ENCODE assay signal across 8 cellular contexts in the genomic region with DNA sequence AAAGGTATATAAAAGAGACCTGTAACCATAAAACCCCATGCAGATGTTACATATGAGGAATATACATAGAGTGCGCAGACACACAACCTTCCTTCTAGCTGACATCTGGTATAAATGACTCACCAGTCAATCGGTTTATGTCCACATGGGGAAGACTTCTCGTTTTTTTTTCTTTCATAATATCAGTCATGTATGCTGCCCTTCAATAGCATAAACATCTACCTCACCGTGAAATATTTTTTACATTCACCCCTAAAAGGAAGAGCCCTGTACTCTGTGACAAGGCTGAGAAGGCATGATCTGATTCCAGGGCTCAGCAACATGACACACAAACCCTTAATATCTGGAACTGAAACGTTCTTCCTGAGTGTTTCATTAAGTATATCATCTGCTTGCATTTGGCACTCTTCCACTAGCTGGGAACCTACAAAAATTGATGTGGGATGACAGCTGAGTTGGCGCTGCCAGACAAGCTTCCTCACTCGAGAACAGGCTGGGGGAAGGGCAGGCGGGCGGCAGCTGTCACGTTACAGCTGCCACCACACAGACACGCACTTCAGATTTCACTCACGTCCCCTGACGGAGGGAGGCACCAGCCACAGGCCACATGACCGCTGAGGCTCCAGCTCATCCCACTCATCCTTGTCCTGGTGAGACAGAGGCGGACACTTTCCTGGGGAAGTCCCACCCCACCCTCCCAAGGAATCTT.
DNase-seq lines count a peak whose midpoint lies in the region; ATAC-seq and TF ChIP-seq lines count a peak whose summit lies in the region.

No MANE protein-coding gene starts in this region.

- H3K9me3 ChIP-seq in Caco-2, result no peaks in the 10 kb centered on the region
- H3K9me3 ChIP-seq in left lung, result no peaks in the 10 kb centered on the region

- H3K36me3 ChIP-seq in Caco-2 (ENCODE audit: control insufficient read depth, insufficient read depth, low read length) (no peaks in the 10 kb centered on the region), brain microvascular endothelial cell (replicated peaks) (peaks cover 3% of the 10 kb centered on the region), left lung (no peaks in the 10 kb centered on the region)

- peaks cover 17% of the 10 kb centered on the region for H3K36me3 Mint-ChIP-seq in Caco-2 (ENCODE audit: insufficient read depth, unreplicated experiment)
- no peaks in the 10 kb centered on the region for H3K36me3 Mint-ChIP-seq in stimulated activated naive CD8-positive, alpha-beta T cell treated with anti-CD3 and anti-CD28 coated beads, Interleukin-15, Interleukin-2, amounts not matched to agents 100 ng/mL and 50 ng/mL, for 24 hours (ENCODE audit: low read depth)

- H3K9me3 Mint-ChIP-seq in Caco-2 (ENCODE audit: unreplicated experiment), result no peaks in the 10 kb centered on the region
- H3K9me3 Mint-ChIP-seq in stimulated activated naive CD8-positive, alpha-beta T cell treated with anti-CD3 and anti-CD28 coated beads, Interleukin-15, Interleukin-2, amounts not matched to agents 100 ng/mL and 50 ng/mL, for 24 hours, result no peaks in the 10 kb centered on the region

- no TSS peak for BruUV-seq in Caco-2 (replicated peaks; lab: Mats Ljungman, UMichigan)

- H3K27ac ChIP-seq in brain microvascular endothelial cell, result peak overlapping the region; percentile 74
- peak overlapping the region; percentile 67 to 77 for H3K27ac ChIP-seq in left lung

- peak overlapping the region; percentile 21 for H3K27ac Mint-ChIP-seq in Caco-2 (ENCODE audit: unreplicated experiment)
- H3K27ac Mint-ChIP-seq in stimulated activated naive CD8-positive, alpha-beta T cell treated with anti-CD3 and anti-CD28 coated beads, Interleukin-15, Interleukin-2, amounts not matched to agents 100 ng/mL and 50 ng/mL, for 24 hours, result peak overlapping the region; percentile 86

- no peak for TF ChIP-seq CTCF in Caco-2 (IDR thresholded peaks at IDR 0.05; ENCODE audit: insufficient read depth in 1 of 2, low read depth in 1 of 2, low read length in 1 of 2, severe bottlenecking in 1 of 2, unreplicated experiment in 1 of 2)
- no peak for TF ChIP-seq CTCF in brain microvascular endothelial cell (IDR thresholded peaks at IDR 0.05; ENCODE audit: low read depth, low read length, missing control alignments)
- no peak for TF ChIP-seq CTCF in left lung (IDR thresholded peaks at IDR 0.05)

- CTCF ChIA-PET in Caco-2 (lab: Charles Lee), result no interaction called here

- no peak overlapping the region for H3K4me3 ChIP-seq in Caco-2 (ENCODE audit: low read depth, low read length)
- peak overlapping the region; percentile 16 for H3K4me3 ChIP-seq in brain microvascular endothelial cell (ENCODE audit: low read depth, low read length)
- no peak overlapping the region for H3K4me3 ChIP-seq in left lung

- no peak overlapping the region for H3K4me3 Mint-ChIP-seq in Caco-2 (ENCODE audit: unreplicated experiment)
- peak overlapping the region; percentile 71 for H3K4me3 Mint-ChIP-seq in stimulated activated naive CD8-positive, alpha-beta T cell treated with anti-CD3 and anti-CD28 coated beads, Interleukin-15, Interleukin-2, amounts not matched to agents 100 ng/mL and 50 ng/mL, for 24 hours

- ATAC-seq in HG03439 (IDR thresholded peaks at IDR 0.05; ENCODE audit: unreplicated experiment) (peak; percentile 69), left lung (peak; percentile 79)

- peaks cover 2% of the 10 kb centered on the region for H3K4me1 Mint-ChIP-seq in Caco-2 (ENCODE audit: low read depth, unreplicated experiment)
- peaks cover 27% of the 10 kb centered on the region for H3K4me1 Mint-ChIP-seq in stimulated activated naive CD8-positive, alpha-beta T cell treated with anti-CD3 and anti-CD28 coated beads, Interleukin-15, Interleukin-2, amounts not matched to agents 100 ng/mL and 50 ng/mL, for 24 hours (ENCODE audit: low read depth)

- DNase-seq in Caco-2 (no peak), GM19240 (ENCODE audit: insufficient read length, low spot score) (peak; percentile 56), NOMO-1 treated with DMSO at 0.1 percent for 48 hours (lab: John Stamatoyannopoulos, UW; ENCODE audit: unreplicated experiment) (peak; percentile 85), brain microvascular endothelial cell (peak; percentile 73), left lung (peak; percentile 88 to 90), iPS-NIHi11 (ENCODE audit: low spot score) (no peak)

- intact Hi-C loops in Caco-2 (cut with micrococcal nuclease; ENCODE audit: unreplicated experiment), result no loop called here
- intact Hi-C loops in left lung (cut with DNase I), result no loop called here

- no peaks in the 10 kb centered on the region for H3K27me3 Mint-ChIP-seq in Caco-2 (ENCODE audit: insufficient read depth, unreplicated experiment)
- H3K27me3 Mint-ChIP-seq in stimulated activated naive CD8-positive, alpha-beta T cell treated with anti-CD3 and anti-CD28 coated beads, Interleukin-15, Interleukin-2, amounts not matched to agents 100 ng/mL and 50 ng/mL, for 24 hours, result peaks cover 3% of the 10 kb centered on the region

- H3K27me3 ChIP-seq in Caco-2 (replicated peaks; ENCODE audit: control insufficient read depth, insufficient read depth, low read length) (no peaks in the 10 kb centered on the region), brain microvascular endothelial cell (replicated peaks) (no peaks in the 10 kb centered on the region), left lung (no peaks in the 10 kb centered on the region)

- no peaks in the 10 kb centered on the region for H3K4me1 ChIP-seq in Caco-2
- peaks cover 19 to 92% of the 10 kb centered on the region in 2 donors for H3K4me1 ChIP-seq in left lung

- POLR2A ChIA-PET in Caco-2 (lab: Charles Lee), result no interaction called here

- in situ Hi-C loops in brain microvascular endothelial cell (cut with HindIII; ENCODE audit: low pct_ligation_motif_present, low sequenced_read_pairs), result no loop called here

Comparison
In these comparisons a context has a peak if more than half of its experiments do, and no peak if none do; other contexts are left out.
1. DNase-seq: peak in GM19240 (single experiment), NOMO-1 treated with DMSO at 0.1 percent for 48 hours (single experiment), brain microvascular endothelial cell (single experiment) and left lung (2 of 2); none in Caco-2 (0 of 2) and iPS-NIHi11 (single experiment).